ENCODE assay signal across 21 cellular contexts in genomic region chr5:161085081-161085480, GRCh38.
A peak's percentile ranks its signal among the peaks of the same experiment; 100 is the strongest.
DNase-seq lines count a peak whose midpoint lies in the region; ATAC-seq and TF ChIP-seq lines count a peak whose summit lies in the region.
"Had no signal": no experiment of that assay in that cellular context is flagged by ENCODE, and none has a peak within 500 bp of the region (broad histone marks: within the 10 kb centered on the region; RNA-seq: fewer than 3 reads in every experiment).

No MANE protein-coding gene starts in this region.

- peak overlapping the region; percentile 64; the same call in 1 of the 2 replicates for H2AFZ ChIP-seq in GM23338
- H2AFZ ChIP-seq in fibroblast of lung (ENCODE audit: low read length), result peak overlapping the region; percentile 45

- no peaks in the 10 kb centered on the region for H3F3A ChIP-seq in GM23338 (replicated peaks; ENCODE audit: low read depth)

- H3K4me1 Mint-ChIP-seq in GM23338, result no peaks in the 10 kb centered on the region
- H3K4me1 Mint-ChIP-seq: B cell, CD14-positive monocyte, H9 had no signal

- H3K4me2 ChIP-seq in GM23338, result no peak overlapping the region
- no peak overlapping the region for H3K4me2 ChIP-seq in fibroblast of lung (ENCODE audit: extremely low read depth, insufficient read depth, low read length)

- H3K27ac Mint-ChIP-seq in GM23338, result no peak overlapping the region; the same call in 1 of the 2 replicates
- H3K27ac Mint-ChIP-seq: B cell, CD14-positive monocyte, H9 had no signal

- H3K79me2 ChIP-seq in GM23338 (replicated peaks; ENCODE audit: insufficient read depth), result no peaks in the 10 kb centered on the region
- H3K79me2 ChIP-seq in fibroblast of lung (ENCODE audit: control insufficient read depth, insufficient read depth, low read length), result no peaks in the 10 kb centered on the region

- H3K9me2 ChIP-seq in GM23338 (ENCODE audit: insufficient read depth), result no peaks in the 10 kb centered on the region

- H3K27me3 Mint-ChIP-seq in GM23338 (ENCODE audit: insufficient read depth, low read depth, poor library complexity), result no peaks in the 10 kb centered on the region

- H3K36me3 Mint-ChIP-seq in GM23338 (ENCODE audit: low read depth), result no peaks in the 10 kb centered on the region
- H3K36me3 Mint-ChIP-seq: CD14-positive monocyte had no signal

- no peaks in the 10 kb centered on the region for H3K36me3 ChIP-seq in GM23338 (ENCODE audit: insufficient read depth)
- H3K36me3 ChIP-seq in fibroblast of lung (ENCODE audit: control insufficient read depth, insufficient read depth, low read length), result no peaks in the 10 kb centered on the region

- no peaks in the 10 kb centered on the region for H4K20me1 ChIP-seq in GM23338 (replicated peaks; ENCODE audit: insufficient read depth)
- H4K20me1 ChIP-seq in fibroblast of lung (ENCODE audit: control insufficient read depth, extremely low read depth, insufficient read depth, low read length), result no peaks in the 10 kb centered on the region

- H3K4me1 ChIP-seq in GM23338 (ENCODE audit: insufficient read depth), result no peaks in the 10 kb centered on the region
- no peaks in the 10 kb centered on the region for H3K4me1 ChIP-seq in fibroblast of lung (ENCODE audit: control insufficient read depth, extremely low read depth, insufficient read depth, low read length)

- no peak overlapping the region for H3K4me3 Mint-ChIP-seq in GM23338
- H3K4me3 Mint-ChIP-seq: B cell, CD14-positive monocyte, H9 had no signal

- no peaks in the 10 kb centered on the region for H3K9me3 Mint-ChIP-seq in GM23338

- H3K9me3 ChIP-seq in fibroblast of lung (ENCODE audit: control insufficient read depth, insufficient read depth, low read depth, low read length), result no peaks in the 10 kb centered on the region

- H3K27ac ChIP-seq in GM23338 (ENCODE audit: low read depth) (no peak overlapping the region), fibroblast of lung (ENCODE audit: insufficient read depth, low read length) (no peak overlapping the region)
- H3K27ac ChIP-seq: HL-60 had no signal

- H3K27me3 ChIP-seq in GM23338 (ENCODE audit: insufficient read depth), result no peaks in the 10 kb centered on the region
- no peaks in the 10 kb centered on the region for H3K27me3 ChIP-seq in fibroblast of lung (ENCODE audit: control insufficient read depth, insufficient read depth, low read length)

- ATAC-seq in GM23338 (no peak), GM21528 (IDR thresholded peaks at IDR 0.05; ENCODE audit: low FRiP score, unreplicated experiment) (no peak)
- ATAC-seq: PC-3 had no signal

- TF ChIP-seq CTCF in GM23338 (conservative IDR thresholded peaks at IDR 0.05; ENCODE audit: low read depth in 2 of 2), result no peak
- TF ChIP-seq CTCF in fibroblast of lung (conservative IDR thresholded peaks at IDR 0.05 in 1 of 2, IDR thresholded peaks at IDR 0.05 in 1 of 2; ENCODE audit: low read depth in 1 of 2, low read length in 2 of 2), result no peak

- H3K4me3 ChIP-seq in GM23338 (no peak overlapping the region), fibroblast of lung (replicated peaks in 1 of 4; ENCODE audit: control extremely low read depth in 1 of 4, insufficient read depth in 1 of 4, low read depth in 3 of 4, low read length in 4 of 4) (no peak overlapping the region)

- DNase-seq in GM23338 (ENCODE audit: low spot score) (no peak), NCI-H524 treated with DMSO at 0.1 percent for 48 hours (lab: John Stamatoyannopoulos, UW) (peak; percentile 48), fibroblast of lung (ENCODE audit: low read depth in 2 of 2) (peak in 1 of 2 donors; percentile 40), myocyte (ENCODE audit: low read depth) (peak; percentile 48), NCI-H1092 treated with DMSO at 0.1 percent for 48 hours (lab: John Stamatoyannopoulos, UW) (no peak)
- no peak for DNase-seq in activated CD4-positive, alpha-beta T cell treated with anti-CD3 and anti-CD28 coated beads for 48 hours
- DNase-seq: EL, GF-D8, H9, KBM-7, NCI-H1092, NCI-H1436 treated with DMSO at 0.1 percent for 48 hours, NCI-H1930, NCI-H446, NCI-H774, PC-3, Right ventricle myocardium superior had no signal

- no peak overlapping the region for H3K9ac ChIP-seq in fibroblast of lung (ENCODE audit: insufficient read depth, low read length)

TF ChIP-seq in GM23338, 12 proteins besides CTCF, POLR2A, EP300 and RAD21:
- no peak for TF ChIP-seq EZH2 (IDR thresholded peaks at IDR 0.05; ENCODE audit: low read depth, unreplicated experiment)

Comparison
In these comparisons a context has a peak if more than half of its experiments do, and no peak if none do; other contexts are left out.
1. DNase-seq: peak in NCI-H524 treated with DMSO at 0.1 percent for 48 hours (single experiment) and myocyte (single experiment); none in GM23338 (single experiment), activated CD4-positive, alpha-beta T cell treated with anti-CD3 and anti-CD28 coated beads for 48 hours (single experiment) and NCI-H1092 treated with DMSO at 0.1 percent for 48 hours (single experiment).